In the genomic region with DNA sequence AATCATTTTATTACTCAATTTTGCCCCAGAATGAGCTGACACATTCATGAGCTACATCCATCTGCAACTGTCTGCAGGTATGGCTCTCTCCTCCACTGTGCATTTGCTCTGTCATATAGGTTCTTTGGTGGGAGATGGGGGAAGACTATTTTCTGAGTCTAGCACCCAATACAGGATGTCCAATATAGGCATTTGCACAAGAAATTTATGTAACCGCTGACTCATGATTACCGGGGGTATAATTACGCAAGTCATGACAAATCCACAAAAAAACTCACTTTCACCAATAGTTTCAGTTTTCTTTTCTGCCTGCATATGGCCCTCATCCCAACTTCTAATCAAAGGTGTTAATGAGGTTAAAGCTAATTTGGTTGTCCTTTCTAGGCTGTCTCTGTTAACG, we compare ENCODE assay signal across 1 cellular context.
TF ChIP-seq lines count a peak whose summit lies in the region.

No MANE protein-coding gene starts in this region.

TF ChIP-seq in HCT116, 20 proteins besides CTCF, POLR2A, EP300 and RAD21 (continued from another document):
- TF ChIP-seq, protein P1, sequence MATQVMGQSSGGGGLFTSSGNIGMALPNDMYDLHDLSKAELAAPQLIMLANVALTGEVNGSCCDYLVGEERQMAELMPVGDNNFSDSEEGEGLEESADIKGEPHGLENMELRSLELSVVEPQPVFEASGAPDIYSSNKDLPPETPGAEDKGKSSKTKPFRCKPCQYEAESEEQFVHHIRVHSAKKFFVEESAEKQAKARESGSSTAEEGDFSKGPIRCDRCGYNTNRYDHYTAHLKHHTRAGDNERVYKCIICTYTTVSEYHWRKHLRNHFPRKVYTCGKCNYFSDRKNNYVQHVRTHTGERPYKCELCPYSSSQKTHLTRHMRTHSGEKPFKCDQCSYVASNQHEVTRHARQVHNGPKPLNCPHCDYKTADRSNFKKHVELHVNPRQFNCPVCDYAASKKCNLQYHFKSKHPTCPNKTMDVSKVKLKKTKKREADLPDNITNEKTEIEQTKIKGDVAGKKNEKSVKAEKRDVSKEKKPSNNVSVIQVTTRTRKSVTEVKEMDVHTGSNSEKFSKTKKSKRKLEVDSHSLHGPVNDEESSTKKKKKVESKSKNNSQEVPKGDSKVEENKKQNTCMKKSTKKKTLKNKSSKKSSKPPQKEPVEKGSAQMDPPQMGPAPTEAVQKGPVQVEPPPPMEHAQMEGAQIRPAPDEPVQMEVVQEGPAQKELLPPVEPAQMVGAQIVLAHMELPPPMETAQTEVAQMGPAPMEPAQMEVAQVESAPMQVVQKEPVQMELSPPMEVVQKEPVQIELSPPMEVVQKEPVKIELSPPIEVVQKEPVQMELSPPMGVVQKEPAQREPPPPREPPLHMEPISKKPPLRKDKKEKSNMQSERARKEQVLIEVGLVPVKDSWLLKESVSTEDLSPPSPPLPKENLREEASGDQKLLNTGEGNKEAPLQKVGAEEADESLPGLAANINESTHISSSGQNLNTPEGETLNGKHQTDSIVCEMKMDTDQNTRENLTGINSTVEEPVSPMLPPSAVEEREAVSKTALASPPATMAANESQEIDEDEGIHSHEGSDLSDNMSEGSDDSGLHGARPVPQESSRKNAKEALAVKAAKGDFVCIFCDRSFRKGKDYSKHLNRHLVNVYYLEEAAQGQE (IDR thresholded peaks at IDR 0.05; ENCODE audit: low read depth) = no peak
- TF ChIP-seq FOSL1 (IDR thresholded peaks at IDR 0.05; ENCODE audit: low read depth) (peak; percentile 21; the same call in 1 of the 2 replicates), SP1 (IDR thresholded peaks at IDR 0.05; ENCODE audit: low read depth) (no peak), CEBPB (IDR thresholded peaks at IDR 0.05; ENCODE audit: low read depth) (peak; percentile 75), EZH2phosphoT487 (IDR thresholded peaks at IDR 0.05; ENCODE audit: borderline replicate concordance) (no peak), JUND (IDR thresholded peaks at IDR 0.05) (no peak)
